Comparison of ENCODE assay signal across 1 cellular context in genomic region chr10:112985701-112986510, GRCh38.
TF ChIP-seq lines count a peak whose summit lies in the region.

No MANE protein-coding gene starts in this region.

TF ChIP-seq in GM12878, 131 proteins besides CTCF, POLR2A, EP300 and RAD21:
- 0 out of 2 replicates have a peak, but pooled peaks have one; percentile 26 for TF ChIP-seq IKZF1 (conservative IDR thresholded peaks at IDR 0.05)
- TF ChIP-seq SPI1 (IDR thresholded peaks at IDR 0.05; ENCODE audit: borderline replicate concordance, insufficient read depth, low read depth, low read length): peak; percentile 88
- TF ChIP-seq MYB (IDR thresholded peaks at IDR 0.05; ENCODE audit: borderline replicate concordance, low read depth, low read length): no peak
- TF ChIP-seq TCF12 (IDR thresholded peaks at IDR 0.05; ENCODE audit: low read depth, low read length): no peak
- peak; percentile 20; the same call in 1 of the 2 replicates for TF ChIP-seq PAX5 (IDR thresholded peaks at IDR 0.05; ENCODE audit: borderline replicate concordance, low read depth, low read length)
- no peak for TF ChIP-seq E2F8 (IDR thresholded peaks at IDR 0.05; ENCODE audit: low read depth, partially characterized antibody)
- TF ChIP-seq CHD2 (IDR thresholded peaks at IDR 0.05; ENCODE audit: borderline replicate concordance, low read depth, low read length): no peak
- peak; percentile 74 for TF ChIP-seq RUNX3 (IDR thresholded peaks at IDR 0.05; ENCODE audit: low read length)
